ENCODE assay signal across 23 cellular contexts in genomic region chr9:135224286-135224871, GRCh38.
DNase-seq lines count a peak whose midpoint lies in the region; ATAC-seq, FAIRE-seq and TF ChIP-seq lines count a peak whose summit lies in the region.
"Had no signal": no experiment of that assay in that cellular context is flagged by ENCODE, and none has a peak within 500 bp of the region (broad histone marks: within the 10 kb centered on the region; RNA-seq: fewer than 3 reads in every experiment).

No MANE protein-coding gene starts in this region.

- 31% methylated on average over 5 of the region's 12 CpGs for WGBS in mammary epithelial cell (ENCODE audit: low coverage, missing lambda C conversion rate)
- WGBS in spleen, 5 donors = 68 to 82% (median 82%) methylated on average over 6 to 12 of the region's 12 CpGs

- H3K9me3 ChIP-seq in mammary epithelial cell (replicated peaks; ENCODE audit: insufficient read depth, low read length) (peaks cover 59% of the 10 kb centered on the region), kidney (ENCODE audit: control insufficient read depth in 1 of 2, low read length in 2 of 2) (no peaks in the 10 kb centered on the region), spleen (no peaks in the 10 kb centered on the region)
- H3K9me3 ChIP-seq: neutrophil, tibial artery had no signal

- H3K4me3 ChIP-seq in mammary epithelial cell (replicated peaks in 1 of 3; ENCODE audit: insufficient read depth in 1 of 3, low read depth in 2 of 3, low read length in 3 of 3) (no peak overlapping the region), kidney (ENCODE audit: low read length in 2 of 2) (no peak overlapping the region), spleen (no peak overlapping the region)
- H3K4me3 ChIP-seq: tibial artery had no signal

- in situ Hi-C loops in mammary epithelial cell (cut with MboI; ENCODE audit: low sequenced_read_pairs in 2 of 2) = no loop called here

- no TSS peak for BruUV-seq in MCF 10A (replicated peaks; lab: Mats Ljungman, UMichigan)
- BruUV-seq in mammary epithelial cell (replicated peaks; lab: Mats Ljungman, UMichigan) = no TSS peak

- ATAC-seq in GM21619 (IDR thresholded peaks at IDR 0.05; ENCODE audit: unreplicated experiment) = no peak
- ATAC-seq: activated CD8-positive, alpha-beta T cell treated with anti-CD3 and anti-CD28 coated beads for 36 hours; stimulated activated naive CD8-positive, alpha-beta T cell treated with anti-CD3 and anti-CD28 coated beads, Interleukin-15, Interleukin-2, amounts not matched to agents 100 U/mL and 50 U/mL, for 24 hours had no signal

- H3K9ac ChIP-seq in mammary epithelial cell (ENCODE audit: insufficient read depth, low read length) (no peak overlapping the region), kidney (ENCODE audit: low read length in 2 of 2) (no peak overlapping the region)

- TF ChIP-seq POLR2A in spleen (IDR thresholded peaks at IDR 0.05) = no peak

- no peak overlapping the region for H3K27ac ChIP-seq in mammary epithelial cell (ENCODE audit: insufficient read depth, low read depth, low read length)
- no peak overlapping the region for H3K27ac ChIP-seq in kidney (ENCODE audit: low read depth in 2 of 2, low read length in 2 of 2)
- no peak overlapping the region for H3K27ac ChIP-seq in spleen
- H3K27ac ChIP-seq: neutrophil, tibial artery had no signal

- no peak overlapping the region for H2AFZ ChIP-seq in mammary epithelial cell (ENCODE audit: low read depth, low read length)

- no peaks in the 10 kb centered on the region for H3K4me1 ChIP-seq in mammary epithelial cell (ENCODE audit: insufficient read depth, low read length)
- no peaks in the 10 kb centered on the region for H3K4me1 ChIP-seq in kidney (ENCODE audit: control insufficient read depth in 1 of 2, insufficient read depth in 1 of 2, low read depth in 1 of 2, low read length in 2 of 2)
- H3K4me1 ChIP-seq in spleen = no peaks in the 10 kb centered on the region
- H3K4me1 ChIP-seq: tibial artery had no signal

- no peaks in the 10 kb centered on the region for H3K27me3 Mint-ChIP-seq in MCF 10A (ENCODE audit: insufficient read depth, unreplicated experiment)
- H3K27me3 Mint-ChIP-seq: activated CD8-positive, alpha-beta T cell treated with anti-CD3 and anti-CD28 coated beads for 36 hours; dendritic cell treated with granulocyte-macrophage colony-stimulating factor and Interleukin-4, amounts not matched to agents 40 ng/mL and 50 ng/mL, for 4 days had no signal

- CTCF ChIA-PET in MCF 10A (lab: Yijun Ruan, JAX) (no interaction called here), mammary epithelial cell (lab: Charles Lee; ENCODE audit: low non-redundant PET) (no interaction called here)

- H3K27ac Mint-ChIP-seq in MCF 10A (ENCODE audit: low read depth, unreplicated experiment) = no peak overlapping the region
- H3K27ac Mint-ChIP-seq: activated CD8-positive, alpha-beta T cell treated with anti-CD3 and anti-CD28 coated beads for 36 hours; dendritic cell treated with granulocyte-macrophage colony-stimulating factor and Interleukin-4, amounts not matched to agents 40 ng/mL and 50 ng/mL, for 4 days had no signal

- no peaks in the 10 kb centered on the region for H3K4me1 Mint-ChIP-seq in MCF 10A (ENCODE audit: insufficient read depth, unreplicated experiment)

- intact Hi-C loops in MCF 10A (cut with micrococcal nuclease) = no loop called here
- intact Hi-C loops in mammary epithelial cell (cut with micrococcal nuclease) = no loop called here
- intact Hi-C loops in kidney (cut with DNase I) = no loop called here
- intact Hi-C loops in spleen (cut with DNase I; ENCODE audit: low total_unique reads) = no loop called here

- DNase-seq in MCF 10A (ENCODE audit: unreplicated experiment) (peak; percentile 13), mammary epithelial cell (no peak), NCI-H69 (lab: John Stamatoyannopoulos, UW) (peak; percentile 68), kidney (peak; percentile 60), spleen (peak; percentile 38), dermis blood vessel endothelial cell (no peak), foreskin melanocyte (no peak)
- DNase-seq: activated CD4-positive, CD25-positive, alpha-beta regulatory T cell treated with anti-CD3 and anti-CD28 coated beads, Interleukin-2, amount 50 U/mL, for 72 hours; activated CD8-positive, alpha-beta T cell treated with anti-CD3 and anti-CD28 coated beads for 36 hours; activated gamma-delta T cell treated with Interleukin-2 at 50 U/mL for 16 hours; COR-L47; HCEC 1CT; KBM-7; NCI-H187 treated with DMSO at 0.1 percent for 48 hours; NCI-H226; OCI-M1; SHP77; stimulated activated CD4-positive, alpha-beta T cell treated with anti-CD3 and anti-CD28 coated beads, Interleukin-4, amount 100 ng/mL, for 4 hours; stimulated activated naive CD8-positive, alpha-beta T cell treated with anti-CD3 and anti-CD28 coated beads, Interleukin-15, Interleukin-2, amounts not matched to agents 100 U/mL and 50 U/mL, for 24 hours; tibial artery had no signal

- dilution Hi-C loops in mammary epithelial cell (cut with HindIII; ENCODE audit: low sequenced_read_pairs) = no loop called here

- no peak overlapping the region for H3K4me2 ChIP-seq in mammary epithelial cell (ENCODE audit: insufficient read depth, low read depth, low read length)

- no peaks in the 10 kb centered on the region for H3K9me3 Mint-ChIP-seq in MCF 10A (ENCODE audit: unreplicated experiment)
- H3K9me3 Mint-ChIP-seq: activated CD8-positive, alpha-beta T cell treated with anti-CD3 and anti-CD28 coated beads for 36 hours; dendritic cell treated with granulocyte-macrophage colony-stimulating factor and Interleukin-4, amounts not matched to agents 40 ng/mL and 50 ng/mL, for 4 days had no signal

- FAIRE-seq in kidney (lab: Jason Lieb, UNC) = no peak

- no peaks in the 10 kb centered on the region for H3K79me2 ChIP-seq in mammary epithelial cell (ENCODE audit: insufficient read depth, low read length)

- H4K20me1 ChIP-seq in mammary epithelial cell (ENCODE audit: insufficient read depth, low read length) = no peaks in the 10 kb centered on the region

- TF ChIP-seq CTCF in MCF 10A (IDR thresholded peaks at IDR 0.05; ENCODE audit: unreplicated experiment) = no peak
- no peak for TF ChIP-seq CTCF in mammary epithelial cell (conservative IDR thresholded peaks at IDR 0.05 in 1 of 2, IDR thresholded peaks at IDR 0.05 in 1 of 2; ENCODE audit: extremely low read depth in 1 of 2, insufficient read depth in 1 of 2, low read depth in 1 of 2, low read length in 2 of 2)
- TF ChIP-seq CTCF in kidney (IDR thresholded peaks at IDR 0.05; ENCODE audit: borderline replicate concordance, extremely low read depth, insufficient read depth) = no peak
- no peak for TF ChIP-seq CTCF in spleen (IDR thresholded peaks at IDR 0.05 in 8 of 11, conservative IDR thresholded peaks at IDR 0.05 in 3 of 11)

- no peaks in the 10 kb centered on the region for H3K36me3 Mint-ChIP-seq in MCF 10A (ENCODE audit: insufficient read depth, unreplicated experiment)

- no peak overlapping the region for H3K4me3 Mint-ChIP-seq in MCF 10A (ENCODE audit: unreplicated experiment)
- H3K4me3 Mint-ChIP-seq: activated CD8-positive, alpha-beta T cell treated with anti-CD3 and anti-CD28 coated beads for 36 hours; dendritic cell treated with granulocyte-macrophage colony-stimulating factor and Interleukin-4, amounts not matched to agents 40 ng/mL and 50 ng/mL, for 4 days had no signal

- POLR2A ChIA-PET in MCF 10A (lab: Yijun Ruan, JAX) = interaction anchor here (0.6 kb wide), 1 partner anchor 878 kb away, joined by 3 read pairs; no protein-coding TSS in a partner anchor

- H3K36me3 ChIP-seq in mammary epithelial cell (ENCODE audit: insufficient read depth, low read length) = no peaks in the 10 kb centered on the region
- H3K36me3 ChIP-seq in kidney (ENCODE audit: control insufficient read depth in 1 of 2, insufficient read depth in 2 of 2, low read length in 2 of 2) = no peaks in the 10 kb centered on the region
- H3K36me3 ChIP-seq in spleen = no peaks in the 10 kb centered on the region
- H3K36me3 ChIP-seq: neutrophil, tibial artery had no signal

- H3K27me3 ChIP-seq in mammary epithelial cell (ENCODE audit: insufficient read depth, low read length) = no peaks in the 10 kb centered on the region
- H3K27me3 ChIP-seq in spleen (replicated peaks in 1 of 7) = peaks cover 0 to 72% (median 0%) of the 10 kb centered on the region in 7 donors
- H3K27me3 ChIP-seq: neutrophil had no signal

Comparison
In these comparisons a context has a peak if more than half of its experiments do, and no peak if none do; other contexts are left out.
1. DNase-seq: peak in MCF 10A (single experiment), NCI-H69 (single experiment), kidney (single experiment) and spleen (single experiment); none in mammary epithelial cell (single experiment), dermis blood vessel endothelial cell (single experiment) and foreskin melanocyte (single experiment).